9 cellular contexts compared by ENCODE assay signal in the genomic region with DNA sequence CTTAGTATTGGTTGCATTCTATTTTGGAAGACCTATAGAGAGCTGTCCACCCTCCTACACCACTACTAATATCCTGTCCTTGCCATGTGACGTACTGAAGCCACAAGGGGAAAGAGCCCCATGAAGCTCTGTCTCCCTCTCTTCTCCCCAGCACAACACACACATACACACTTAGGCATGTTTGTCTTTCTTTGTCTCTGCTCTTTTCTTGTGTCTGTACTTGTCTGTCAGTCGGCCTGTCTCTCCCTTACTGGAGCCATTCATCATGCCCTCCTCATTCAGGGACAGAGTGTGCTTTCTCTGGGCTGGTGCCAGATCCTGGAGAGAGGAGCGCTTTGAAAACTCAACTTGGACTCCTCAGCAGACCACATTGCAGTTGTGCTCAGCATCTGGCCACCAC. TPM values are rescaled to one million over a fixed set of nuclear protein-coding genes. Genes with fewer than 3 reads are reported as not detected.
A peak's percentile ranks its signal among the peaks of the same experiment; 100 is the strongest.
DNase-seq lines count a peak whose midpoint lies in the region; ATAC-seq and TF ChIP-seq lines count a peak whose summit lies in the region.
"Had no signal": no experiment of that assay in that cellular context is flagged by ENCODE, and none has a peak within 500 bp of the region (broad histone marks: within the 10 kb centered on the region; RNA-seq: fewer than 3 reads in every experiment).

No MANE protein-coding gene starts in this region.

- peak overlapping the region; percentile 36 for H2AFZ ChIP-seq in osteoblast (ENCODE audit: low read length)

- DNase-seq in EH (ENCODE audit: low read depth), result peak; percentile 71
- no peak for DNase-seq in T-helper 2 cell treated with Interferon-gamma antibody and Interleukin-4, amounts not matched to agents 5 μg/mL and 100 μg/mL, for 36 hours (ENCODE audit: low spot score)
- peak; percentile 51 for DNase-seq in fibroblast of peridontal ligament (ENCODE audit: extremely low read depth)
- DNase-seq in osteoblast (ENCODE audit: insufficient read length, low spot score, missing footprints), result peak; percentile 68
- DNase-seq in DMS79 treated with DMSO at 0.1 percent for 48 hours (lab: John Stamatoyannopoulos, UW), result no peak
- DNase-seq in posterior vena cava (ENCODE audit: low spot score), result no peak
- no peak for DNase-seq in NCI-H1436 (lab: John Stamatoyannopoulos, UW)
- DNase-seq: activated CD4-positive, alpha-beta T cell treated with anti-CD3 and anti-CD28 coated beads, Interleukin-2, amount 50 U/mL, for 4 hours had no signal

- no peak for TF ChIP-seq CTCF in osteoblast (IDR thresholded peaks at IDR 0.05; ENCODE audit: extremely low read depth, low read depth, low read length)

- H3K27ac Mint-ChIP-seq in T-helper 2 cell treated with Interferon-gamma antibody and Interleukin-4, amounts not matched to agents 5 μg/mL and 100 μg/mL, for 36 hours, result peak overlapping the region; percentile 56

- peak overlapping the region; percentile 77 for H3K4me2 ChIP-seq in osteoblast (ENCODE audit: insufficient read depth, low read length)

- peaks cover 85% of the 10 kb centered on the region for H3K4me1 Mint-ChIP-seq in T-helper 2 cell treated with Interferon-gamma antibody and Interleukin-4, amounts not matched to agents 5 μg/mL and 100 μg/mL, for 36 hours (ENCODE audit: low read depth)

- H3K4me1 ChIP-seq in osteoblast (ENCODE audit: insufficient read depth, low read length), result peaks cover 50% of the 10 kb centered on the region

- peaks cover 42% of the 10 kb centered on the region for H3K36me3 Mint-ChIP-seq in T-helper 2 cell treated with Interferon-gamma antibody and Interleukin-4, amounts not matched to agents 5 μg/mL and 100 μg/mL, for 36 hours (ENCODE audit: low read depth)

- no peaks in the 10 kb centered on the region for H3K9me3 Mint-ChIP-seq in T-helper 2 cell treated with Interferon-gamma antibody and Interleukin-4, amounts not matched to agents 5 μg/mL and 100 μg/mL, for 36 hours

- no peaks in the 10 kb centered on the region for H3K27me3 ChIP-seq in osteoblast (ENCODE audit: insufficient read depth, low read length)

- H3K79me2 ChIP-seq in osteoblast (ENCODE audit: insufficient read depth, low read length), result peaks cover 73% of the 10 kb centered on the region

- peaks cover 25% of the 10 kb centered on the region for H3K36me3 ChIP-seq in osteoblast (ENCODE audit: insufficient read depth, low read length)

- H3K9me3 ChIP-seq in osteoblast (ENCODE audit: low read depth, low read length), result no peaks in the 10 kb centered on the region

- H3K27me3 Mint-ChIP-seq in T-helper 2 cell treated with Interferon-gamma antibody and Interleukin-4, amounts not matched to agents 5 μg/mL and 100 μg/mL, for 36 hours (ENCODE audit: low read depth), result no peaks in the 10 kb centered on the region

- peak overlapping the region; percentile 94 for H3K27ac ChIP-seq in osteoblast (ENCODE audit: low read depth, low read length)

- ATAC-seq in HG03139 (IDR thresholded peaks at IDR 0.05; ENCODE audit: unreplicated experiment), result no peak

- intact Hi-C loops in posterior vena cava (cut with DNase I), result loop anchor here in 1 of 2 donors (2.0 kb wide), 1 partner anchor 19 kb away; no protein-coding TSS in a partner anchor

- H3K4me3 Mint-ChIP-seq in T-helper 2 cell treated with Interferon-gamma antibody and Interleukin-4, amounts not matched to agents 5 μg/mL and 100 μg/mL, for 36 hours, result no peak overlapping the region

- H4K20me1 ChIP-seq in osteoblast (ENCODE audit: insufficient read depth, low read length), result peaks cover 15% of the 10 kb centered on the region

- peak overlapping the region; percentile 44 for H3K4me3 ChIP-seq in osteoblast (ENCODE audit: insufficient read depth, low read length)

RNA-seq across cellular contexts. Expression of a gene that starts 47.6 kb away (rescaled TPM):
- 76.7 and 77.5 TPM in 2 replicates for total RNA-seq in osteoblast
- 10 to 100 TPM; 53.3 to 62.7 TPM for total RNA-seq in posterior vena cava

Comparison
In these comparisons a context has a peak if more than half of its experiments do, and no peak if none do; other contexts are left out.
1. DNase-seq: peak in EH (single experiment), fibroblast of peridontal ligament (single experiment) and osteoblast (single experiment); none in T-helper 2 cell treated with Interferon-gamma antibody and Interleukin-4, amounts not matched to agents 5 μg/mL and 100 μg/mL, for 36 hours (single experiment), DMS79 treated with DMSO at 0.1 percent for 48 hours (single experiment), posterior vena cava (single experiment) and NCI-H1436 (single experiment).